31 cellular contexts compared by ENCODE assay signal in the genomic region with DNA sequence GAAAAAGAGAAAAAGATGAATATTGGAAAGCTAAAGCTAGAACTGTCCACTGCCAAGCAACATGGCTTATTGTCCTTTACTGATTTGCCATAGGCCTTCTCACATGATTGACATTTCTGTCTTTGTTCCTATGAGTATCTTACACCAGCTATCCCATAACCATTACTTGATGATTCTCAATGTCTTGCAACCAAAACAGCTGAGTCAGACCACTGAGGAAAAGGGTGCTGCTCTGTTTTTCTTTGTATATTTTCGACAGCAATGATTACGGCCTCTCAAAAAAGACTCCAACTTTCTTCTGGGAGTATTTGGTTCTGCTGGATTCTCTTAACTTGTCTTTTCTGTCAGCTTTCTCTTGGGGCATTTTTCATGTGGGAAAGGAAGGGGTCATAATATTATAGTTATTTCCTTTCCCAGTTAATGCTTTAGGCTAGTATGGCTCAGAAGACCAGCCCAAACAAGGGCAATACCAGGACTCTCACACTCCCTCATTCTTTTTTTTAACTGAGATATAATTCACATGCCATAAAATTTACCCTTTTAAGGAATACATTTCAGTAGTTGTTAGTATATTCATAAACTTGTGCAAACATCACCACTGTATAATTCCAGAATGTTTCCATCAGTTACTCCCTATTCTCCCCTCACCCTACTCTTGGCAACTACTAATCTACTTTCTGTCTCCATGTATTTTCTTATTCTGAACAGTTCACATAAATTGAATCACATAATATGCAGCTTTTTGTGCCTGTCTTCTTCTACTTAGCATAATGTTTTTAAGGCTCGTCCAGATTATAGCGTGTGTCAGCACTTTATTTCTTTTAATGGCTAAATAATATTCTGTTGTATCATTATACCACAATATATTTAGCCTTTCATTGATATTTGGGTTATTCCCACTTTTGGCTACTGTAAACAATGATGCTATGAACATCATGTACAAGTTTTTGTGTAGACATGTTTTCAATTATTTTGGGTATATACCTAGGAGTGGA.
"Had no signal": no experiment of that assay in that cellular context is flagged by ENCODE, and none has a peak within 500 bp of the region (broad histone marks: within the 10 kb centered on the region; RNA-seq: fewer than 3 reads in every experiment).

No MANE protein-coding gene starts in this region.

- H3K9me3 ChIP-seq: body of pancreas, esophagus muscularis mucosa, gastrocnemius medialis had no signal

- H3K27me3 ChIP-seq: body of pancreas, esophagus muscularis mucosa, gastrocnemius medialis had no signal

- H3K27ac ChIP-seq: body of pancreas, esophagus muscularis mucosa, foreskin keratinocyte, gastrocnemius medialis, WERI-Rb-1 had no signal

- DNase-seq: activated B cell treated with CpG ODN at 0.5 μM for 24 hours; activated CD4-positive, alpha-beta T cell treated with anti-CD3 and anti-CD28 coated beads for 48 hours; activated CD4-positive, alpha-beta T cell treated with anti-CD3 and anti-CD28 coated beads, Interleukin-2, amount 50 U/mL, for 1 hour; activated CD4-positive, alpha-beta T cell treated with anti-CD3 and anti-CD28 coated beads, Interleukin-2, amount 50 U/mL, for 48 hours; activated CD8-positive, alpha-beta memory T cell treated with anti-CD3 and anti-CD28 coated beads for 24 hours; activated CD8-positive, alpha-beta T cell treated with anti-CD3 and anti-CD28 coated beads for 36 hours; activated effector memory CD4-positive, alpha-beta T cell treated with Interleukin-2 at 50 U/mL for 16 hours; activated gamma-delta T cell treated with Interleukin-2 at 50 U/mL for 16 hours; activated naive CD4-positive, alpha-beta T cell treated with anti-CD3 and anti-CD28 coated beads, Interleukin-2, amount 50 U/mL, for 16 hours; activated naive CD4-positive, alpha-beta T cell treated with Interleukin-2 at 50 U/mL for 16 hours; activated T-cell treated with anti-CD3 and anti-CD28 coated beads, Interleukin-2, amount 50 U/mL, for 4 hours; amygdala; aorta; body of pancreas; caudate nucleus; cortex of kidney; dermis blood vessel endothelial cell; effector CD4-positive, alpha-beta T cell; effector memory CD8-positive, alpha-beta T cell; erythroblast; foreskin keratinocyte; gastrocnemius medialis; glutamatergic neuron; T-helper 1 cell; T-helper 17 cell; T1000; WERI-Rb-1 had no signal

- H3K36me3 ChIP-seq: esophagus muscularis mucosa, gastrocnemius medialis, WERI-Rb-1 had no signal

- ATAC-seq: activated CD4-positive, CD25-positive, alpha-beta regulatory T cell treated with anti-CD3 and anti-CD28 coated beads, Interleukin-2, amount 50 U/mL, for 24 hours; activated CD8-positive, alpha-beta T cell treated with anti-CD3 and anti-CD28 coated beads for 36 hours; activated T-cell treated with anti-CD3 and anti-CD28 coated beads, Interleukin-2, amount 50 U/mL, for 4 hours; activated T-helper 17 cell treated with anti-CD3 and anti-CD28 coated beads, Interleukin-2, amount 50 U/mL, for 72 hours; body of pancreas; effector memory CD8-positive, alpha-beta T cell; foreskin keratinocyte; gastrocnemius medialis; T-helper 17 cell had no signal

- H3K4me3 ChIP-seq: body of pancreas, esophagus muscularis mucosa, gastrocnemius medialis had no signal

- FAIRE-seq: colon had no signal

- H3K4me1 ChIP-seq: esophagus muscularis mucosa, foreskin keratinocyte, gastrocnemius medialis had no signal
